ENCODE assay signal across 35 cellular contexts in the genomic region with DNA sequence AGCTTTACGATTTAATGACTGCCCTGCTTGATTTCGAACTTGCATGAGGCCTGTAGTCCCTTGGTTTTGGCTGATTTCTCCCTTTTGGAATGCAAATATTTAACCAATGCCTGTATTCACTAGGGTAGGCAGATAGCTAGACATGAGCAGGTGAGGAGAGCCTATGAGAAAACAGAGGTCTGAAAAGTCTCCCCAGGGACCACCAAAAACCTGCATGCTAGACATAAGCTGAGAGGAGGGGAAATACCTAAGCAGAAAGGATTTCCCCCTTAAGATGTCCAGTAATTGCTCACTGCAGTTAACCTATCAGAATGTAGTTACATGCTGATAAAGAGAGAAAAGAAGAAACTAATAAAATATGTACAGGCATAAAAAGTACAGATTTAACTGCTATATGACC.
DNase-seq lines count a peak whose midpoint lies in the region; ATAC-seq and FAIRE-seq lines count a peak whose summit lies in the region.
"Had no signal": no experiment of that assay in that cellular context is flagged by ENCODE, and none has a peak within 500 bp of the region (broad histone marks: within the 10 kb centered on the region; RNA-seq: fewer than 3 reads in every experiment).

No MANE protein-coding gene starts in this region.

- no peaks in the 10 kb centered on the region for H3K4me1 Mint-ChIP-seq in stimulated activated memory B cell treated with anti-CD40 and anti-IgM and Interleukin-4, amounts not matched to agents 10 μg/mL and 1 μg/mL and 100 μg/mL, for 72 hours
- H3K4me1 Mint-ChIP-seq: activated naive CD8-positive, alpha-beta T cell treated with anti-CD3 and anti-CD28 coated beads, Interleukin-2, amount 50 U/mL, for 24 hours; CD8-positive, alpha-beta memory T cell; naive thymus-derived CD4-positive, alpha-beta T cell had no signal

- no peak overlapping the region for H3K27ac Mint-ChIP-seq in stimulated activated memory B cell treated with anti-CD40 and anti-IgM and Interleukin-4, amounts not matched to agents 10 μg/mL and 1 μg/mL and 100 μg/mL, for 72 hours
- H3K27ac Mint-ChIP-seq: activated naive CD8-positive, alpha-beta T cell treated with anti-CD3 and anti-CD28 coated beads, Interleukin-2, amount 50 U/mL, for 24 hours; CD8-positive, alpha-beta memory T cell; GM23338; naive thymus-derived CD4-positive, alpha-beta T cell; progenitor cell of endocrine pancreas; T-helper 1 cell treated with Interleukin-12 subunit alpha and Interleukin-12 subunit beta and Interleukin-4 antibody, amounts not matched to agents 30 μg/mL and 1 μg/mL, for 36 hours; type B pancreatic cell had no signal

- DNase-seq in stimulated activated naive CD4-positive, alpha-beta T cell treated with Interleukin-2 at 50 U/mL for 16 hours (lab: John Stamatoyannopoulos, UW): no peak
- no peak for DNase-seq in hippocampal formation (lab: John Stamatoyannopoulos, UW)
- DNase-seq in frontal cortex (ENCODE audit: low spot score in 2 of 2): no peak
- no peak for DNase-seq in NCI-H82 (lab: John Stamatoyannopoulos, UW)
- DNase-seq: activated CD4-positive, alpha-beta T cell treated with anti-CD3 and anti-CD28 coated beads, Interleukin-2, amount 50 U/mL, for 4 hours; activated naive CD4-positive, alpha-beta T cell; activated naive CD8-positive, alpha-beta T cell treated with anti-CD3 and anti-CD28 coated beads, Interleukin-2, amount 50 U/mL, for 24 hours; CD8-positive, alpha-beta memory T cell; effector CD8-positive, alpha-beta T cell; EL; hypothalamus; left cardiac atrium; MM.1S; naive thymus-derived CD4-positive, alpha-beta T cell; NCI-H1417; NCI-H2029; NCI-H526; NK-92 treated with Interleukin-12 subunit alpha and Interleukin-12 subunit beta, amount 100 ng/mL, for 24 hours; right lobe of liver; SK-N-SH; stimulated activated CD4-positive, alpha-beta T cell treated with anti-CD3 and anti-CD28 coated beads, Interleukin-2, amount 100 ng/mL, for 48 hours; substantia nigra had no signal

- H3K36me3 Mint-ChIP-seq in stimulated activated memory B cell treated with anti-CD40 and anti-IgM and Interleukin-4, amounts not matched to agents 10 μg/mL and 1 μg/mL and 100 μg/mL, for 72 hours: no peaks in the 10 kb centered on the region
- H3K36me3 Mint-ChIP-seq: CD8-positive, alpha-beta memory T cell; naive thymus-derived CD4-positive, alpha-beta T cell had no signal

- no peak overlapping the region for H3K4me3 Mint-ChIP-seq in stimulated activated memory B cell treated with anti-CD40 and anti-IgM and Interleukin-4, amounts not matched to agents 10 μg/mL and 1 μg/mL and 100 μg/mL, for 72 hours
- H3K4me3 Mint-ChIP-seq: activated naive CD8-positive, alpha-beta T cell treated with anti-CD3 and anti-CD28 coated beads, Interleukin-2, amount 50 U/mL, for 24 hours; CD8-positive, alpha-beta memory T cell; GM23338; naive thymus-derived CD4-positive, alpha-beta T cell; T-helper 1 cell treated with Interleukin-12 subunit alpha and Interleukin-12 subunit beta and Interleukin-4 antibody, amounts not matched to agents 30 μg/mL and 1 μg/mL, for 36 hours; type B pancreatic cell had no signal

- no peaks in the 10 kb centered on the region for H3K27me3 Mint-ChIP-seq in stimulated activated memory B cell treated with anti-CD40 and anti-IgM and Interleukin-4, amounts not matched to agents 10 μg/mL and 1 μg/mL and 100 μg/mL, for 72 hours
- H3K27me3 Mint-ChIP-seq: activated naive CD8-positive, alpha-beta T cell treated with anti-CD3 and anti-CD28 coated beads, Interleukin-2, amount 50 U/mL, for 24 hours; CD8-positive, alpha-beta memory T cell; naive thymus-derived CD4-positive, alpha-beta T cell; progenitor cell of endocrine pancreas; type B pancreatic cell had no signal

- H3K9me3 Mint-ChIP-seq in stimulated activated memory B cell treated with anti-CD40 and anti-IgM and Interleukin-4, amounts not matched to agents 10 μg/mL and 1 μg/mL and 100 μg/mL, for 72 hours: peaks cover 4% of the 10 kb centered on the region

- ATAC-seq in GM18870 (IDR thresholded peaks at IDR 0.05; ENCODE audit: unreplicated experiment) (peak; percentile 51), HG02588 (IDR thresholded peaks at IDR 0.05; ENCODE audit: unreplicated experiment) (peak; percentile 71), HG03378 (IDR thresholded peaks at IDR 0.05; ENCODE audit: unreplicated experiment) (peak; percentile 51)
- ATAC-seq in stimulated activated memory B cell treated with anti-CD40 and anti-IgM and Interleukin-4, amounts not matched to agents 10 μg/mL and 1 μg/mL and 100 μg/mL, for 72 hours: peak; percentile 31
- ATAC-seq: activated naive CD8-positive, alpha-beta T cell treated with anti-CD3 and anti-CD28 coated beads, Interleukin-2, amount 50 U/mL, for 24 hours; GM23338; HepG2; left cardiac atrium; naive thymus-derived CD4-positive, alpha-beta T cell; right lobe of liver; Right ventricle myocardium inferior had no signal

- no peak for FAIRE-seq in frontal cortex (lab: Jason Lieb, UNC)
- FAIRE-seq: astrocyte, GM12891, HepG2, TTC549 had no signal
